In genomic region chr17:82957961-82958491, GRCh38 we compare ENCODE assay signal across 18 cellular contexts.
DNase-seq lines count a peak whose midpoint lies in the region; ATAC-seq and TF ChIP-seq lines count a peak whose summit lies in the region.
"Had no signal": no experiment of that assay in that cellular context is flagged by ENCODE, and none has a peak within 500 bp of the region (broad histone marks: within the 10 kb centered on the region; RNA-seq: fewer than 3 reads in every experiment).

No MANE protein-coding gene starts in this region.

- H3K4me3 ChIP-seq in WERI-Rb-1 (ENCODE audit: low read depth, low read length) (no peak overlapping the region), testis (no peak overlapping the region)
- H3K4me3 ChIP-seq: A549, HAP-1 had no signal

- no peak for TF ChIP-seq POLR2A in testis (IDR thresholded peaks at IDR 0.05)

- WGBS in testis, 2 donors = 80 to 90% methylated on average over 10 to 26 of the region's 26 CpGs

- H3K4me1 ChIP-seq in testis = peaks cover 3% of the 10 kb centered on the region
- H3K4me1 ChIP-seq: A549, HAP-1 had no signal

- H3K27me3 ChIP-seq in WERI-Rb-1 (ENCODE audit: insufficient read depth, low read depth, severe bottlenecking) (no peaks in the 10 kb centered on the region), testis (no peaks in the 10 kb centered on the region)

- H3K27ac ChIP-seq in WERI-Rb-1 (no peak overlapping the region), testis (no peak overlapping the region)
- H3K27ac ChIP-seq: A549, C4-2B had no signal

- intact Hi-C loops in testis (cut with DNase I; ENCODE audit: low total_unique reads) = no loop called here

- peak; percentile 55 for DNase-seq in activated effector memory CD4-positive, alpha-beta T cell treated with anti-CD3 and anti-CD28 coated beads, Interleukin-2, amount 50 U/mL, for 16 hours
- no peak for DNase-seq in activated effector memory CD4-positive, alpha-beta T cell treated with Interleukin-2 at 50 U/mL for 16 hours
- DNase-seq in WERI-Rb-1 (peak; percentile 16), mesenteric fat pad (ENCODE audit: low spot score) (peak; percentile 83), testis (peak; percentile 13), SKM-1 (lab: John Stamatoyannopoulos, UW; ENCODE audit: unreplicated experiment) (no peak), GM20000 (ENCODE audit: low spot score) (no peak)
- DNase-seq: DMS153, EL, MM.1S, NCI-H1105 treated with DMSO at 0.1 percent for 48 hours, NCI-H187 treated with DMSO at 0.1 percent for 48 hours, NCI-H446 treated with DMSO at 0.1 percent for 48 hours, NCI-H774 had no signal

- H3K9me3 ChIP-seq in WERI-Rb-1 (ENCODE audit: severe bottlenecking) (peaks cover 46% of the 10 kb centered on the region), testis (no peaks in the 10 kb centered on the region)

- H3K36me3 ChIP-seq in WERI-Rb-1 = peaks cover 6% of the 10 kb centered on the region; the same call in 1 of the 2 replicates
- no peaks in the 10 kb centered on the region for H3K36me3 ChIP-seq in testis (ENCODE audit: low read depth, missing control alignments)
- H3K36me3 ChIP-seq: HAP-1 had no signal

- ATAC-seq in GM19328 (IDR thresholded peaks at IDR 0.05; ENCODE audit: unreplicated experiment) = no peak

- TF ChIP-seq CTCF in WERI-Rb-1 (IDR thresholded peaks at IDR 0.05; ENCODE audit: low read depth, low read length) (no peak), testis (IDR thresholded peaks at IDR 0.05) (no peak), GM20000 (IDR thresholded peaks at IDR 0.05; ENCODE audit: extremely low read depth, missing control alignments) (no peak)

Comparison
In these comparisons a context has a peak if more than half of its experiments do, and no peak if none do; other contexts are left out.
1. DNase-seq: peak in activated effector memory CD4-positive, alpha-beta T cell treated with anti-CD3 and anti-CD28 coated beads, Interleukin-2, amount 50 U/mL, for 16 hours (single experiment), WERI-Rb-1 (single experiment), mesenteric fat pad (single experiment) and testis (single experiment); none in activated effector memory CD4-positive, alpha-beta T cell treated with Interleukin-2 at 50 U/mL for 16 hours (single experiment), SKM-1 (single experiment) and GM20000 (single experiment).